1 cellular context compared by ENCODE assay signal in genomic region chr15:22838292-22839042, GRCh38.
A peak's percentile ranks its signal among the peaks of the same experiment; 100 is the strongest.
TF ChIP-seq lines count a peak whose summit lies in the region.

TSS of gene NIPA2 (plus strand) at chr15:22838666. CDS start at chr15:22851732, 13,066 bp downstream.

TF ChIP-seq in HEK293, 187 proteins besides CTCF, POLR2A, EP300 and RAD21 (continued from another document and continues in another):
- TF ChIP-seq KLF17 (tag by site-specific recombination; IDR thresholded peaks at IDR 0.05): peak; percentile 70
- TF ChIP-seq ZNF701 (tag by site-specific recombination; IDR thresholded peaks at IDR 0.05): no peak
- peak; percentile 55 for TF ChIP-seq ZBTB11 (tag by site-specific recombination; conservative IDR thresholded peaks at IDR 0.05; ENCODE audit: low read depth)
- TF ChIP-seq ZNF362 (tag by site-specific recombination; IDR thresholded peaks at IDR 0.05): no peak
- TF ChIP-seq ZBTB17 (tag by site-specific recombination; IDR thresholded peaks at IDR 0.05): peak; percentile 83
- no peak for TF ChIP-seq ZNF791 (tag by site-specific recombination; IDR thresholded peaks at IDR 0.05)
- peak; percentile 48; the same call in 1 of the 2 replicates for TF ChIP-seq ZNF629 (tag by site-specific recombination; IDR thresholded peaks at IDR 0.05)
- no peak for TF ChIP-seq BCL11B (tag by site-specific recombination; IDR thresholded peaks at IDR 0.05; ENCODE audit: low read depth)
- TF ChIP-seq ZNF302 (tag by site-specific recombination; IDR thresholded peaks at IDR 0.05; ENCODE audit: low read depth): no peak
- peak; percentile 65 for TF ChIP-seq ZNF10 (tag by site-specific recombination; IDR thresholded peaks at IDR 0.05)
- no peak for TF ChIP-seq ZBTB49 (tag by site-specific recombination; IDR thresholded peaks at IDR 0.05; ENCODE audit: low read depth)
- TF ChIP-seq ZNF558 (tag by site-specific recombination; IDR thresholded peaks at IDR 0.05): no peak
- TF ChIP-seq ZNF121 (tag by site-specific recombination; IDR thresholded peaks at IDR 0.05): no peak
- 0 out of 2 replicates have a peak, but pooled peaks have one; percentile 7 for TF ChIP-seq ZEB2 (tag by site-specific recombination; IDR thresholded peaks at IDR 0.05)
- TF ChIP-seq ZSCAN18 (tag by site-specific recombination; IDR thresholded peaks at IDR 0.05): no peak
- TF ChIP-seq ZFP37 (tag by site-specific recombination; IDR thresholded peaks at IDR 0.05): no peak
- TF ChIP-seq ZNF501 (tag by site-specific recombination; IDR thresholded peaks at IDR 0.05): no peak
- peak; percentile 11; the same call in 1 of the 2 replicates for TF ChIP-seq ZNF341 (tag by site-specific recombination; IDR thresholded peaks at IDR 0.05; ENCODE audit: low read depth)
- TF ChIP-seq REPIN1 (tag by site-specific recombination; IDR thresholded peaks at IDR 0.05; ENCODE audit: low read depth): no peak
- TF ChIP-seq ZNF600 (tag by site-specific recombination; IDR thresholded peaks at IDR 0.05): peak; percentile 48; the same call in 1 of the 2 replicates
- no peak for TF ChIP-seq ZNF521 (tag by site-specific recombination; IDR thresholded peaks at IDR 0.05)
- no peak for TF ChIP-seq ZNF394 (tag by site-specific recombination; IDR thresholded peaks at IDR 0.05; ENCODE audit: borderline replicate concordance)
- TF ChIP-seq ZNF768 (tag by site-specific recombination; IDR thresholded peaks at IDR 0.05): no peak
- peak; percentile 59; the same call in 1 of the 2 replicates for TF ChIP-seq ZBTB20 (tag by site-specific recombination; IDR thresholded peaks at IDR 0.05)
- TF ChIP-seq GLIS1 (tag by site-specific recombination; IDR thresholded peaks at IDR 0.05): 0 out of 2 replicates have a peak, but pooled peaks have one; percentile 16
- no peak for TF ChIP-seq ZNF248 (tag by site-specific recombination; IDR thresholded peaks at IDR 0.05)
- TF ChIP-seq ZXDB (tag by site-specific recombination; IDR thresholded peaks at IDR 0.05): peak; percentile 43
- TF ChIP-seq INSM2 (tag by site-specific recombination; IDR thresholded peaks at IDR 0.05): 0 out of 2 replicates have a peak, but pooled peaks have one; percentile 1
- TF ChIP-seq ZNF280C (tag by site-specific recombination; IDR thresholded peaks at IDR 0.05): no peak
- TF ChIP-seq RBAK (tag by site-specific recombination; IDR thresholded peaks at IDR 0.05): no peak
- TF ChIP-seq ZNF585B (tag by site-specific recombination; IDR thresholded peaks at IDR 0.05): no peak
- TF ChIP-seq ZBTB44 (tag by site-specific recombination; IDR thresholded peaks at IDR 0.05): no peak
- no peak for TF ChIP-seq SETDB1 (IDR thresholded peaks at IDR 0.05; ENCODE audit: insufficient read length, low read length)
- no peak for TF ChIP-seq MEIS1 (CRISPR knock-in tag; IDR thresholded peaks at IDR 0.05; ENCODE audit: borderline replicate concordance)
- TF ChIP-seq MZF1 (tag by site-specific recombination; IDR thresholded peaks at IDR 0.05; ENCODE audit: borderline replicate concordance): no peak
- no peak for TF ChIP-seq ZNF473 (tag by site-specific recombination; IDR thresholded peaks at IDR 0.05)
- peak; percentile 80 for TF ChIP-seq PATZ1 (tag by site-specific recombination; IDR thresholded peaks at IDR 0.05)
- TF ChIP-seq ZIC2 (tag by site-specific recombination; IDR thresholded peaks at IDR 0.05): 0 out of 2 replicates have a peak, but pooled peaks have one; percentile 11
- no peak for TF ChIP-seq ZNF398 (tag by site-specific recombination; IDR thresholded peaks at IDR 0.05)
- TF ChIP-seq ZSCAN16 (tag by site-specific recombination; IDR thresholded peaks at IDR 0.05): no peak
- no peak for TF ChIP-seq ZNF350 (tag by site-specific recombination; IDR thresholded peaks at IDR 0.05)
- no peak for TF ChIP-seq SP7 (tag by site-specific recombination; IDR thresholded peaks at IDR 0.05)
- TF ChIP-seq PRDM1 (tag by site-specific recombination; IDR thresholded peaks at IDR 0.05): no peak
- TF ChIP-seq ZNF274 (IDR thresholded peaks at IDR 0.05; ENCODE audit: low read length): no peak
- no peak for TF ChIP-seq ZNF274 (tag by site-specific recombination; IDR thresholded peaks at IDR 0.05; ENCODE audit: borderline replicate concordance)
